In genomic region chr11:127618721-127619120, GRCh38 we compare ENCODE assay signal across 4 cellular contexts.
"Had no signal": no experiment of that assay in that cellular context is flagged by ENCODE, and none has a peak within 500 bp of the region (broad histone marks: within the 10 kb centered on the region; RNA-seq: fewer than 3 reads in every experiment).

No MANE protein-coding gene starts in this region.

- H3K9me3 Mint-ChIP-seq: GM23338, H9 had no signal

- H3K4me3 ChIP-seq: GM23338 had no signal

- H3K4me1 Mint-ChIP-seq: GM23338, H9 had no signal

- H3K27ac Mint-ChIP-seq: GM23338, H9 had no signal

- H3K4me3 Mint-ChIP-seq: GM23338, H9 had no signal

- DNase-seq: H9, HCEC 1CT, IMR-90 had no signal
